Comparison of ENCODE assay signal across 8 cellular contexts in the genomic region with DNA sequence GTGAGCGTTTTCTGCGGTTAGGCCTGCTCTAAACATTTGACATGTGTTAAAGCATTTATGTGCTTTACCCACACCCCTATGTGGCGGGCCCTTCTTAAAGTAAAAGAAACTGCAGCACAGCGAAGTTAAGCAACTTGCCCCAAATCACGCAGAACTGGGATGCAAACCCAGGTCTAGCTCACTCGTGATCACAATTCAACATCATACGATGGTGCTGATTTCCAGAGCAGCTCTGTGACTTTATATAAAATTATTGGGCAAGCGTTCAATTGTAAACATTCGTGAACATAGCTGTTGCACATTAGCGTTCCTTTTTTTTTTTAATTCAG. TPM values are rescaled to one million over a fixed set of nuclear protein-coding genes. Genes with fewer than 3 reads are reported as not detected.
DNase-seq lines count a peak whose midpoint lies in the region; TF ChIP-seq lines count a peak whose summit lies in the region.

No MANE protein-coding gene starts in this region.

- no peaks in the 10 kb centered on the region for H3K27me3 Mint-ChIP-seq in IgD-negative memory B cell

- peak overlapping the region; percentile 87 to 96 (median 91) for H3K27ac Mint-ChIP-seq in IgD-negative memory B cell

- H3K79me2 ChIP-seq in ACC112 (ENCODE audit: control insufficient read depth, insufficient read depth, low read length, unreplicated experiment) = no peaks in the 10 kb centered on the region

- H3K9me3 Mint-ChIP-seq in IgD-negative memory B cell = no peaks in the 10 kb centered on the region

- peaks cover 10 to 19% (median 10%) of the 10 kb centered on the region in 3 donors for H3K4me1 Mint-ChIP-seq in IgD-negative memory B cell

- no peaks in the 10 kb centered on the region for H3K27me3 ChIP-seq in ACC112 (ENCODE audit: insufficient read depth, low read length)
- H3K27me3 ChIP-seq in mononuclear cell (ENCODE audit: insufficient read depth, low read length) = no peaks in the 10 kb centered on the region

- peak overlapping the region; percentile 73 for H2AFZ ChIP-seq in ACC112 (ENCODE audit: low read length, unreplicated experiment)

- peak overlapping the region; percentile 88 to 95 (median 94) for H3K4me3 Mint-ChIP-seq in IgD-negative memory B cell

- H3K36me3 ChIP-seq in ACC112 (ENCODE audit: insufficient read depth, low read length) = no peaks in the 10 kb centered on the region

- H3K4me3 ChIP-seq in ACC112 (ENCODE audit: low read depth, low read length) = peak overlapping the region; percentile 83
- peak overlapping the region; percentile 59 for H3K4me3 ChIP-seq in choroid plexus epithelial cell (ENCODE audit: low read depth, low read length)
- H3K4me3 ChIP-seq in mononuclear cell (ENCODE audit: low read length) = peak overlapping the region; percentile 62

- H3K4me1 ChIP-seq in ACC112 (ENCODE audit: control insufficient read depth, insufficient read depth, low read length, unreplicated experiment) (peaks cover 10% of the 10 kb centered on the region), mononuclear cell (ENCODE audit: insufficient read depth, low read length) (peaks cover 21% of the 10 kb centered on the region)

- no peaks in the 10 kb centered on the region for H3K9me3 ChIP-seq in mononuclear cell (ENCODE audit: low read depth, low read length)

- H3K27ac ChIP-seq in ACC112 (ENCODE audit: low read depth, low read length) = peak overlapping the region; percentile 83

- DNase-seq in choroid plexus epithelial cell (ENCODE audit: low read depth) (no peak), SK-N-DZ (ENCODE audit: low spot score) (no peak), GM20000 (ENCODE audit: low spot score) (no peak), HK-2 (ENCODE audit: unreplicated experiment) (no peak)
- DNase-seq in activated CD4-positive, CD25-positive, alpha-beta regulatory T cell (lab: John Stamatoyannopoulos, UW) = no peak

- no peak for TF ChIP-seq CTCF in choroid plexus epithelial cell (conservative IDR thresholded peaks at IDR 0.05; ENCODE audit: low read depth, low read length)
- TF ChIP-seq CTCF in GM20000 (IDR thresholded peaks at IDR 0.05; ENCODE audit: extremely low read depth, missing control alignments) = no peak

- no peaks in the 10 kb centered on the region for H3K36me3 Mint-ChIP-seq in IgD-negative memory B cell

RNA-seq across cellular contexts. Expression of gene RFESD, which starts 0.7 kb away (rescaled TPM):
- polyA plus RNA-seq in IgD-negative memory B cell = 4.1 TPM
- total RNA-seq in mononuclear cell = 3.6 TPM
- 4.9 and 9.8 TPM in 2 replicates for polyA plus RNA-seq in SK-N-DZ (2014; cell fraction: cytosol; rRNA removed)
- 4.4 and 6.3 TPM in 2 replicates for polyA plus RNA-seq in SK-N-DZ (2014; cell fraction: nucleus; rRNA removed)

RNA-seq across cellular contexts. Expression of gene GPR150, which starts 27.4 kb away (rescaled TPM):
- 0.66 TPM for polyA plus RNA-seq in IgD-negative memory B cell
- total RNA-seq in mononuclear cell = 0.42 TPM
- 0.23 and 0.31 TPM in 2 replicates for polyA plus RNA-seq in SK-N-DZ (2014; cell fraction: cytosol; rRNA removed)
- polyA plus RNA-seq in SK-N-DZ (2014; cell fraction: nucleus; rRNA removed) = 0.32 and 0.57 TPM in 2 replicates

RNA-seq across cellular contexts. Expression of gene SPATA9, which starts 35.5 kb away (rescaled TPM):
- polyA plus RNA-seq in IgD-negative memory B cell = not detected
- not detected for total RNA-seq in mononuclear cell
- polyA plus RNA-seq in SK-N-DZ (2014; cell fraction: cytosol; rRNA removed) = 0.27 TPM in 1 of 2 replicates, not detected in the other
- polyA plus RNA-seq in SK-N-DZ (2014; cell fraction: nucleus; rRNA removed) = not detected in 2 replicates
